In the genomic region with DNA sequence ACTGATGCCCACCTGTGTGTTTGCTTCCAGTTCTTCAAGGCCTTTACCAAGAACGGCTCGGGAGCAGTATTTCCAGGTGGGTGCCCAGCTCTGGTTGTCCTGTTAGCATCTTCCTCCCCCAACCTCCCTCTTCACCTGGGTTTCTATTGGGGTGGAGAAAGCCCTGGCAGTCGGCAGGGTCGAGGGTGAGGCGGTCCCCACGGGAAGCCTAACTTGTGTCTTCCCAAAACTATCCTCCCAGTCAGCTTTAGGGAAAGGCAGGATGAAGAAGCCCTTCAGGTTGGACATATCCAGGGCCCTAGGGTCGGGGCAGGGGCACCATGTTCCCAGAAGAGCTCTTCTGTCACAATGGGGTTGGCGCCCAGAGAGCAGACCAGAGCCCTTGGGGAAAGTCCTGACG, we compare ENCODE assay signal across 2 cellular contexts.
TF ChIP-seq lines count a peak whose summit lies in the region.

No MANE protein-coding gene starts in this region.

TF ChIP-seq in IMR-90, 13 proteins besides CTCF, POLR2A, EP300 and RAD21:
- TF ChIP-seq MAFK (IDR thresholded peaks at IDR 0.05; ENCODE audit: low read depth, low read length), result no peak
- TF ChIP-seq CHD1 (IDR thresholded peaks at IDR 0.05; ENCODE audit: low read depth, low read length), result no peak
- TF ChIP-seq RCOR1 (IDR thresholded peaks at IDR 0.05; ENCODE audit: insufficient replicate concordance, low read length), result no peak
- no peak for TF ChIP-seq CEBPB (IDR thresholded peaks at IDR 0.05; ENCODE audit: low read depth, low read length)
- TF ChIP-seq, protein P1, sequence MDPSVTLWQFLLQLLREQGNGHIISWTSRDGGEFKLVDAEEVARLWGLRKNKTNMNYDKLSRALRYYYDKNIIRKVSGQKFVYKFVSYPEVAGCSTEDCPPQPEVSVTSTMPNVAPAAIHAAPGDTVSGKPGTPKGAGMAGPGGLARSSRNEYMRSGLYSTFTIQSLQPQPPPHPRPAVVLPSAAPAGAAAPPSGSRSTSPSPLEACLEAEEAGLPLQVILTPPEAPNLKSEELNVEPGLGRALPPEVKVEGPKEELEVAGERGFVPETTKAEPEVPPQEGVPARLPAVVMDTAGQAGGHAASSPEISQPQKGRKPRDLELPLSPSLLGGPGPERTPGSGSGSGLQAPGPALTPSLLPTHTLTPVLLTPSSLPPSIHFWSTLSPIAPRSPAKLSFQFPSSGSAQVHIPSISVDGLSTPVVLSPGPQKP (IDR thresholded peaks at IDR 0.05; ENCODE audit: borderline replicate concordance, low read depth, low read length), result no peak
- no peak for TF ChIP-seq BHLHE40 (IDR thresholded peaks at IDR 0.05; ENCODE audit: low read depth, low read length)
- no peak for TF ChIP-seq RFX5 (IDR thresholded peaks at IDR 0.05; ENCODE audit: low read depth, low read length)
- TF ChIP-seq MAZ (IDR thresholded peaks at IDR 0.05; ENCODE audit: borderline replicate concordance, low read depth, low read length), result no peak
- no peak for TF ChIP-seq SMC3 (IDR thresholded peaks at IDR 0.05; ENCODE audit: low read depth, low read length)
- TF ChIP-seq MXI1 (IDR thresholded peaks at IDR 0.05; ENCODE audit: borderline replicate concordance, low read depth, low read length), result no peak
- no peak for TF ChIP-seq NFE2L2 (IDR thresholded peaks at IDR 0.05; ENCODE audit: low read depth, low read length)
- no peak for TF ChIP-seq FOS (IDR thresholded peaks at IDR 0.05; ENCODE audit: low read depth, low read length)
- no peak for TF ChIP-seq USF2 (IDR thresholded peaks at IDR 0.05; ENCODE audit: low read depth, low read length)

TF ChIP-seq in SK-N-SH treated with all-trans-retinoic acid at 6 μM for 48 hours, 23 proteins besides CTCF, POLR2A, EP300 and RAD21:
- TF ChIP-seq TOX (CRISPR knock-in tag; IDR thresholded peaks at IDR 0.05; ENCODE audit: borderline replicate concordance) (no peak), PPARA (CRISPR knock-in tag; IDR thresholded peaks at IDR 0.05; ENCODE audit: borderline replicate concordance) (no peak), ISL1 (CRISPR knock-in tag; IDR thresholded peaks at IDR 0.05) (no peak), ESRRG (CRISPR knock-in tag; IDR thresholded peaks at IDR 0.05) (no peak), ZNF565 (CRISPR knock-in tag; conservative IDR thresholded peaks at IDR 0.05; ENCODE audit: low read depth) (no peak), TCF4 (CRISPR knock-in tag; IDR thresholded peaks at IDR 0.05; ENCODE audit: borderline replicate concordance) (no peak), ZFP30 (CRISPR knock-in tag; IDR thresholded peaks at IDR 0.05) (no peak), ZNF70 (CRISPR knock-in tag; IDR thresholded peaks at IDR 0.05) (no peak), CSDC2 (CRISPR knock-in tag; IDR thresholded peaks at IDR 0.05) (no peak), ZC3H10 (CRISPR knock-in tag; IDR thresholded peaks at IDR 0.05) (no peak), RARB (CRISPR knock-in tag; IDR thresholded peaks at IDR 0.05) (no peak), ZFP3 (CRISPR knock-in tag; IDR thresholded peaks at IDR 0.05) (no peak), TSHZ2 (CRISPR knock-in tag; IDR thresholded peaks at IDR 0.05) (no peak), PATZ1 (CRISPR knock-in tag; IDR thresholded peaks at IDR 0.05; ENCODE audit: borderline replicate concordance) (no peak), ARNTL (CRISPR knock-in tag; IDR thresholded peaks at IDR 0.05; ENCODE audit: borderline replicate concordance, low read depth) (no peak), ZNF8 (CRISPR knock-in tag; IDR thresholded peaks at IDR 0.05) (no peak), OSR1 (CRISPR knock-in tag; IDR thresholded peaks at IDR 0.05) (no peak), CSRNP3 (CRISPR knock-in tag; IDR thresholded peaks at IDR 0.05) (no peak)
- TF ChIP-seq, protein P2, sequence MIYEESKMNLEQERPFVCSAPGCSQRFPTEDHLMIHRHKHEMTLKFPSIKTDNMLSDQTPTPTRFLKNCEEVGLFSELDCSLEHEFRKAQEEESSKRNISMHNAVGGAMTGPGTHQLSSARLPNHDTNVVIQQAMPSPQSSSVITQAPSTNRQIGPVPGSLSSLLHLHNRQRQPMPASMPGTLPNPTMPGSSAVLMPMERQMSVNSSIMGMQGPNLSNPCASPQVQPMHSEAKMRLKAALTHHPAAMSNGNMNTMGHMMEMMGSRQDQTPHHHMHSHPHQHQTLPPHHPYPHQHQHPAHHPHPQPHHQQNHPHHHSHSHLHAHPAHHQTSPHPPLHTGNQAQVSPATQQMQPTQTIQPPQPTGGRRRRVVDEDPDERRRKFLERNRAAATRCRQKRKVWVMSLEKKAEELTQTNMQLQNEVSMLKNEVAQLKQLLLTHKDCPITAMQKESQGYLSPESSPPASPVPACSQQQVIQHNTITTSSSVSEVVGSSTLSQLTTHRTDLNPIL (CRISPR knock-in tag; IDR thresholded peaks at IDR 0.05; ENCODE audit: low read depth), result no peak
